8 cellular contexts compared by ENCODE assay signal in the genomic region with DNA sequence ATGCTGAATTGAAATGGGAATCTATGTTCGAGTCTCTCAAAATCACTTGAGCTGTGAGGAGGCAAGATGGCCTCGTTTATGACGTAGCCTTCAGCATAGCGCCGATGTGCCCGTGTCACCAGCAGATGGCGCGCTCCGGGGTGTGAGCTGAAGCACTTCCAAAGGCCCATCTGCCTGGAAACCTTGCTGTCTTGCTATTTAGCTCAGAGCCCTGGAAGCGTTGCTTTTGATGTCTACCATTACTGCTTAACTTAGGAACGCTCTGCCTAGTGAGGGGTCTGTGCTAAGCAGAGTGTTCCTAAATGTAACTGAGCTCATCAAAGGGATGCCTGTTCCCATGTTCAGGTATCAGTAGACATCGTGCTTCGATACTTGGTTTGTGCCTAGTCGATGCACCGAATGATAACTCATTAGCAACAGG.
A peak's percentile ranks its signal among the peaks of the same experiment; 100 is the strongest.
DNase-seq lines count a peak whose midpoint lies in the region; ATAC-seq, FAIRE-seq and TF ChIP-seq lines count a peak whose summit lies in the region.

No MANE protein-coding gene starts in this region.

- no peaks in the 10 kb centered on the region for H3K36me3 ChIP-seq in keratinocyte (ENCODE audit: control insufficient read depth in 2 of 2, extremely low read depth in 1 of 2, insufficient read depth in 2 of 2, low read length in 2 of 2)

- no peaks in the 10 kb centered on the region for H3K9me3 ChIP-seq in keratinocyte (ENCODE audit: control insufficient read depth, low read depth, low read length)

- H3K4me1 ChIP-seq in keratinocyte (ENCODE audit: control insufficient read depth, extremely low read depth, insufficient read depth, low read length), result no peaks in the 10 kb centered on the region

- no peaks in the 10 kb centered on the region for H4K20me1 ChIP-seq in keratinocyte (ENCODE audit: control insufficient read depth, extremely low read depth, insufficient read depth, low read length)

- no peak overlapping the region for H3K9ac ChIP-seq in keratinocyte (ENCODE audit: control insufficient read depth, extremely low read depth, insufficient read depth, low read length)

- no peaks in the 10 kb centered on the region for H3K27me3 ChIP-seq in keratinocyte (ENCODE audit: control insufficient read depth, extremely low read depth, insufficient read depth, low read length)

- FAIRE-seq in keratinocyte (lab: Jason Lieb, UNC), result peak; percentile 44

- peak overlapping the region; percentile 23 for H2AFZ ChIP-seq in keratinocyte (ENCODE audit: control insufficient read depth, low read length)

- DNase-seq in NCI-H146 treated with DMSO at 0.1 percent for 48 hours (lab: John Stamatoyannopoulos, UW; ENCODE audit: unreplicated experiment) (peak; percentile 61), UCSD-AML1 (lab: John Stamatoyannopoulos, UW; ENCODE audit: unreplicated experiment) (peak; percentile 73), brain pericyte (ENCODE audit: low read depth, low spot score) (peak; percentile 65), keratinocyte (ENCODE audit: low read depth, low spot score) (peak; percentile 26)
- DNase-seq in stimulated activated CD4-positive, alpha-beta T cell treated with anti-CD3 and anti-CD28 coated beads, Interleukin-2, amount 100 ng/mL, for 24 hours, result peak; percentile 74 to 84

- H3K79me2 ChIP-seq in keratinocyte (ENCODE audit: control insufficient read depth, insufficient read depth, low read length), result no peaks in the 10 kb centered on the region

- no peaks in the 10 kb centered on the region for H3K9me1 ChIP-seq in keratinocyte (ENCODE audit: control insufficient read depth, extremely low read depth, insufficient read depth, low read length)

- H3K4me2 ChIP-seq in keratinocyte (ENCODE audit: control insufficient read depth, extremely low read depth, insufficient read depth, low read depth, low read length), result no peak overlapping the region

- no peak overlapping the region for H3K4me3 ChIP-seq in keratinocyte (ENCODE audit: control insufficient read depth in 2 of 3, extremely low read depth in 1 of 3, insufficient read depth in 2 of 3, low read depth in 1 of 3, low read length in 3 of 3)

- ATAC-seq in HG02610 (IDR thresholded peaks at IDR 0.05; ENCODE audit: unreplicated experiment), result peak; percentile 88
- no peak for ATAC-seq in HG02623 (IDR thresholded peaks at IDR 0.05; ENCODE audit: unreplicated experiment)

- H3K27ac ChIP-seq in keratinocyte (ENCODE audit: control insufficient read depth, insufficient read depth, low read length), result no peak overlapping the region

- dilution Hi-C loops in keratinocyte (cut with MboI; ENCODE audit: extremely low pct_ligation_motif_present, low sequenced_read_pairs), result loop anchor here (25.0 kb wide), 1 partner anchor 108 kb away; no protein-coding TSS in a partner anchor

- TF ChIP-seq CTCF in GM12873 (IDR thresholded peaks at IDR 0.05; ENCODE audit: insufficient read depth, low read depth, low read length, missing control alignments) (peak; percentile 97), keratinocyte (optimal IDR thresholded peaks at IDR 0.05 in 1 of 3, IDR thresholded peaks at IDR 0.05 in 1 of 3, conservative IDR thresholded peaks at IDR 0.05 in 1 of 3; ENCODE audit: extremely low read depth in 1 of 3, insufficient read depth in 2 of 3, low read length in 3 of 3) (peak; percentile 95 to 99 (median 98))

Comparison
In these comparisons a context has a peak if more than half of its experiments do, and no peak if none do; other contexts are left out.
1. DNase-seq: peak in every context shown above with its lines; median percentile 79 in stimulated activated CD4-positive, alpha-beta T cell treated with anti-CD3 and anti-CD28 coated beads, Interleukin-2, amount 100 ng/mL, for 24 hours; 73 in UCSD-AML1; 65 in brain pericyte; 61 in NCI-H146 treated with DMSO at 0.1 percent for 48 hours; 26 in keratinocyte.